Comparison of ENCODE assay signal across 1 cellular context in the genomic region with DNA sequence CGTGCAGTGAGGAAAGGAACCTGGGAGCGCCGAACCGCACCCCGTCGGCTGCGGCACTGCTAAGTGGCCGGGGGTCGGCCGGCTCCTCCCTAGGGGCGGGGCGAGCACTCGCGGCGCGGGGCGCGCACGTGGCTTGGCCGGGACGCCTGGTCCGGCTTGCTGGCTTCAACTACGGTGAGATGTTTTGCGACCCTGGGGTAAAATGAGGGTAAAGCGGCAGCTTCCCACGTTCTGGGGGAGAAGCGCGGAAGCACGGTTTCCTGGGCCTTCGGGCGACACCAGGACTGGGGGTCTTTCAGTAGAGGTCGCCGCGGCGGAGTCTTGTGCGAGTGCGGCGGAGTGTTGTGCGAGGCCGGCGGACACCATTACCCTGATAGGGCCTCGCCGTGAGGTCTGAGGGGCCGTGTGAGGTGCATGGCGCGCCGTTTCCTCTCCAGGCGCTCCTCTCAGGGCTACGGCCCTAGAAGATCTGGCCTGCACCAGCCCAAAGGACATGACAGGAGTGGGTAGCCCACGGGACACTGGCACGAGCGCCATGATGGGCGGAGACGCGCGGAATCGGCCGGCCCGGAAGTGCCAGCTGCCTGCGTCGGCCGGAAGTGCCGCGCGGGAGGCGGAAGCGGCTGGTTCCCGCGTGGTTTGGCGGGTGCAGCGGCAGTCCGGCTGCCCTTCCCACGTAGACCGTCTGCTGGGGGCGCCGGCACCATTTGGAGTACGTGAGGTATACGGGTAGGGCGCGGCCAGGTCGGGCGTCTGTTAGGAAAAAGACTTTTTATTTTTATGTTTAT.
TF ChIP-seq lines count a peak whose summit lies in the region.

A gene with protein sequence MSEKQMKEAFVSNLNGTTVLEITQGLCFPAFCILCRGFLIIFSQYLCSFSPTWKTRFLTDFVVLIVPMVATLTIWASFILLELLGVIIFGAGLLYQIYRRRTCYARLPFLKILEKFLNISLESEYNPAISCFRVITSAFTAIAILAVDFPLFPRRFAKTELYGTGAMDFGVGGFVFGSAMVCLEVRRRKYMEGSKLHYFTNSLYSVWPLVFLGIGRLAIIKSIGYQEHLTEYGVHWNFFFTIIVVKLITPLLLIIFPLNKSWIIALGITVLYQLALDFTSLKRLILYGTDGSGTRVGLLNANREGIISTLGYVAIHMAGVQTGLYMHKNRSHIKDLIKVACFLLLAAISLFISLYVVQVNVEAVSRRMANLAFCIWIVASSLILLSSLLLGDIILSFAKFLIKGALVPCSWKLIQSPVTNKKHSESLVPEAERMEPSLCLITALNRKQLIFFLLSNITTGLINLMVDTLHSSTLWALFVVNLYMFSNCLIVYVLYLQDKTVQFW (plus strand): TSS at position 107 of the 788 bp plus-strand sequence. CDS start 2,115 bp downstream, outside the sequence.

TF ChIP-seq in HepG2, 621 proteins besides CTCF, POLR2A, EP300 and RAD21 (continued from another document and continues in another):
- TF ChIP-seq RNF219 (CRISPR knock-in tag; IDR thresholded peaks at IDR 0.05) (peak; percentile 74; the same call in 1 of the 2 replicates), ZNF556 (CRISPR knock-in tag; IDR thresholded peaks at IDR 0.05; ENCODE audit: borderline replicate concordance) (peak; percentile 21; the same call in 1 of the 2 replicates), CBX1 (IDR thresholded peaks at IDR 0.05; ENCODE audit: low read depth) (peak; percentile 86), ZFP36L2 (CRISPR knock-in tag; IDR thresholded peaks at IDR 0.05) (no peak; the same call in 1 of the 2 replicates), DNMT3B (CRISPR knock-in tag; conservative IDR thresholded peaks at IDR 0.05) (no peak), ZBTB3 (CRISPR knock-in tag; IDR thresholded peaks at IDR 0.05; ENCODE audit: borderline replicate concordance, low read depth) (peak; percentile 84), PCBP2 (optimal IDR thresholded peaks at IDR 0.05; ENCODE audit: low read depth, low read length, poor library complexity, severe bottlenecking) (no peak), ZKSCAN1 (IDR thresholded peaks at IDR 0.05; ENCODE audit: low read length) (no peak), TARDBP (CRISPR knock-in tag; IDR thresholded peaks at IDR 0.05) (peak; percentile 62), RBAK (CRISPR knock-in tag; IDR thresholded peaks at IDR 0.05) (no peak), NRL (CRISPR knock-in tag; IDR thresholded peaks at IDR 0.05; ENCODE audit: borderline replicate concordance) (no peak), SMAD9 (CRISPR knock-in tag; IDR thresholded peaks at IDR 0.05) (no peak), SRY (CRISPR knock-in tag; IDR thresholded peaks at IDR 0.05) (no peak), JUND (CRISPR knock-in tag; IDR thresholded peaks at IDR 0.05) (peak; percentile 28; the same call in 1 of the 2 replicates), ZNF484 (CRISPR knock-in tag; IDR thresholded peaks at IDR 0.05; ENCODE audit: borderline replicate concordance, low read depth) (no peak), ZNF781 (CRISPR knock-in tag; IDR thresholded peaks at IDR 0.05; ENCODE audit: borderline replicate concordance, not compliant biosample characterization) (peak; percentile 45), CREM (IDR thresholded peaks at IDR 0.05) (peak; percentile 39; the same call in 1 of the 2 replicates), CREM (CRISPR knock-in tag; IDR thresholded peaks at IDR 0.05) (no peak), MTF2 (CRISPR knock-in tag; IDR thresholded peaks at IDR 0.05; ENCODE audit: borderline replicate concordance) (peak; percentile 56; the same call in 1 of the 2 replicates), ZNF672 (CRISPR knock-in tag; IDR thresholded peaks at IDR 0.05) (no peak; the same call in 1 of the 2 replicates), HNRNPH1 (optimal IDR thresholded peaks at IDR 0.05; ENCODE audit: low read depth, low read length) (no peak), STAT6 (CRISPR knock-in tag; IDR thresholded peaks at IDR 0.05; ENCODE audit: borderline replicate concordance) (no peak)
- TF ChIP-seq, protein P1, sequence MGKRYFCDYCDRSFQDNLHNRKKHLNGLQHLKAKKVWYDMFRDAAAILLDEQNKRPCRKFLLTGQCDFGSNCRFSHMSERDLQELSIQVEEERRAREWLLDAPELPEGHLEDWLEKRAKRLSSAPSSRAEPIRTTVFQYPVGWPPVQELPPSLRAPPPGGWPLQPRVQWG (CRISPR knock-in tag; IDR thresholded peaks at IDR 0.05; ENCODE audit: borderline replicate concordance, low read depth) = no peak
- TF ChIP-seq, protein P2, sequence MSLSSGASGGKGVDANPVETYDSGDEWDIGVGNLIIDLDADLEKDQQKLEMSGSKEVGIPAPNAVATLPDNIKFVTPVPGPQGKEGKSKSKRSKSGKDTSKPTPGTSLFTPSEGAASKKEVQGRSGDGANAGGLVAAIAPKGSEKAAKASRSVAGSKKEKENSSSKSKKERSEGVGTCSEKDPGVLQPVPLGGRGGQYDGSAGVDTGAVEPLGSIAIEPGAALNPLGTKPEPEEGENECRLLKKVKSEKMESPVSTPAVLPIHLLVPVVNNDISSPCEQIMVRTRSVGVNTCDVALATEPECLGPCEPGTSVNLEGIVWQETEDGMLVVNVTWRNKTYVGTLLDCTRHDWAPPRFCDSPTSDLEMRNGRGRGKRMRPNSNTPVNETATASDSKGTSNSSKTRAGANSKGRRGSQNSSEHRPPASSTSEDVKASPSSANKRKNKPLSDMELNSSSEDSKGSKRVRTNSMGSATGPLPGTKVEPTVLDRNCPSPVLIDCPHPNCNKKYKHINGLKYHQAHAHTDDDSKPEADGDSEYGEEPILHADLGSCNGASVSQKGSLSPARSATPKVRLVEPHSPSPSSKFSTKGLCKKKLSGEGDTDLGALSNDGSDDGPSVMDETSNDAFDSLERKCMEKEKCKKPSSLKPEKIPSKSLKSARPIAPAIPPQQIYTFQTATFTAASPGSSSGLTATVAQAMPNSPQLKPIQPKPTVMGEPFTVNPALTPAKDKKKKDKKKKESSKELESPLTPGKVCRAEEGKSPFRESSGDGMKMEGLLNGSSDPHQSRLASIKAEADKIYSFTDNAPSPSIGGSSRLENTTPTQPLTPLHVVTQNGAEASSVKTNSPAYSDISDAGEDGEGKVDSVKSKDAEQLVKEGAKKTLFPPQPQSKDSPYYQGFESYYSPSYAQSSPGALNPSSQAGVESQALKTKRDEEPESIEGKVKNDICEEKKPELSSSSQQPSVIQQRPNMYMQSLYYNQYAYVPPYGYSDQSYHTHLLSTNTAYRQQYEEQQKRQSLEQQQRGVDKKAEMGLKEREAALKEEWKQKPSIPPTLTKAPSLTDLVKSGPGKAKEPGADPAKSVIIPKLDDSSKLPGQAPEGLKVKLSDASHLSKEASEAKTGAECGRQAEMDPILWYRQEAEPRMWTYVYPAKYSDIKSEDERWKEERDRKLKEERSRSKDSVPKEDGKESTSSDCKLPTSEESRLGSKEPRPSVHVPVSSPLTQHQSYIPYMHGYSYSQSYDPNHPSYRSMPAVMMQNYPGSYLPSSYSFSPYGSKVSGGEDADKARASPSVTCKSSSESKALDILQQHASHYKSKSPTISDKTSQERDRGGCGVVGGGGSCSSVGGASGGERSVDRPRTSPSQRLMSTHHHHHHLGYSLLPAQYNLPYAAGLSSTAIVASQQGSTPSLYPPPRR (CRISPR knock-in tag; IDR thresholded peaks at IDR 0.05; ENCODE audit: borderline replicate concordance) = 0 out of 2 replicates have a peak, but pooled peaks have one; percentile 32
- TF ChIP-seq, protein P3, sequence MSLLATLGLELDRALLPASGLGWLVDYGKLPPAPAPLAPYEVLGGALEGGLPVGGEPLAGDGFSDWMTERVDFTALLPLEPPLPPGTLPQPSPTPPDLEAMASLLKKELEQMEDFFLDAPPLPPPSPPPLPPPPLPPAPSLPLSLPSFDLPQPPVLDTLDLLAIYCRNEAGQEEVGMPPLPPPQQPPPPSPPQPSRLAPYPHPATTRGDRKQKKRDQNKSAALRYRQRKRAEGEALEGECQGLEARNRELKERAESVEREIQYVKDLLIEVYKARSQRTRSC (CRISPR knock-in tag; IDR thresholded peaks at IDR 0.05; ENCODE audit: low read depth) = peak; percentile 2; the same call in 1 of the 2 replicates
- TF ChIP-seq, protein P4, sequence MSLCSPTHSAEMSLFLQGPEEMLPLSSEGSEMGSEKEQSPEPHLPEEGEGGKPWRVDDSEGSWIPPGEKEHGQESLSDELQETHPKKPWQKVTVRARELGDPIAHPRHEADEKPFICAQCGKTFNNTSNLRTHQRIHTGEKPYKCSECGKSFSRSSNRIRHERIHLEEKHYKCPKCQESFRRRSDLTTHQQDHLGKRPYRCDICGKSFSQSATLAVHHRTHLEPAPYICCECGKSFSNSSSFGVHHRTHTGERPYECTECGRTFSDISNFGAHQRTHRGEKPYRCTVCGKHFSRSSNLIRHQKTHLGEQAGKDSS (CRISPR knock-in tag; IDR thresholded peaks at IDR 0.05; ENCODE audit: borderline replicate concordance, low read depth) = no peak; the same call in 1 of the 2 replicates
- TF ChIP-seq, protein P5, sequence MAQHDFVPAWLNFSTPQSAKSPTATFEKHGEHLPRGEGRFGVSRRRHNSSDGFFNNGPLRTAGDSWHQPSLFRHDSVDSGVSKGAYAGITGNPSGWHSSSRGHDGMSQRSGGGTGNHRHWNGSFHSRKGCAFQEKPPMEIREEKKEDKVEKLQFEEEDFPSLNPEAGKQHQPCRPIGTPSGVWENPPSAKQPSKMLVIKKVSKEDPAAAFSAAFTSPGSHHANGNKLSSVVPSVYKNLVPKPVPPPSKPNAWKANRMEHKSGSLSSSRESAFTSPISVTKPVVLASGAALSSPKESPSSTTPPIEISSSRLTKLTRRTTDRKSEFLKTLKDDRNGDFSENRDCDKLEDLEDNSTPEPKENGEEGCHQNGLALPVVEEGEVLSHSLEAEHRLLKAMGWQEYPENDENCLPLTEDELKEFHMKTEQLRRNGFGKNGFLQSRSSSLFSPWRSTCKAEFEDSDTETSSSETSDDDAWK (CRISPR knock-in tag; IDR thresholded peaks at IDR 0.05) = no peak
- TF ChIP-seq, protein P6, sequence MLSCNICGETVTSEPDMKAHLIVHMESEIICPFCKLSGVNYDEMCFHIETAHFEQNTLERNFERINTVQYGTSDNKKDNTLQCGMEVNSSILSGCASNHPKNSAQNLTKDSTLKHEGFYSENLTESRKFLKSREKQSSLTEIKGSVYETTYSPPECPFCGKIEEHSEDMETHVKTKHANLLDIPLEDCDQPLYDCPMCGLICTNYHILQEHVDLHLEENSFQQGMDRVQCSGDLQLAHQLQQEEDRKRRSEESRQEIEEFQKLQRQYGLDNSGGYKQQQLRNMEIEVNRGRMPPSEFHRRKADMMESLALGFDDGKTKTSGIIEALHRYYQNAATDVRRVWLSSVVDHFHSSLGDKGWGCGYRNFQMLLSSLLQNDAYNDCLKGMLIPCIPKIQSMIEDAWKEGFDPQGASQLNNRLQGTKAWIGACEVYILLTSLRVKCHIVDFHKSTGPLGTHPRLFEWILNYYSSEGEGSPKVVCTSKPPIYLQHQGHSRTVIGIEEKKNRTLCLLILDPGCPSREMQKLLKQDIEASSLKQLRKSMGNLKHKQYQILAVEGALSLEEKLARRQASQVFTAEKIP (CRISPR knock-in tag; IDR thresholded peaks at IDR 0.05; ENCODE audit: borderline replicate concordance) = no peak
- TF ChIP-seq, protein P7, sequence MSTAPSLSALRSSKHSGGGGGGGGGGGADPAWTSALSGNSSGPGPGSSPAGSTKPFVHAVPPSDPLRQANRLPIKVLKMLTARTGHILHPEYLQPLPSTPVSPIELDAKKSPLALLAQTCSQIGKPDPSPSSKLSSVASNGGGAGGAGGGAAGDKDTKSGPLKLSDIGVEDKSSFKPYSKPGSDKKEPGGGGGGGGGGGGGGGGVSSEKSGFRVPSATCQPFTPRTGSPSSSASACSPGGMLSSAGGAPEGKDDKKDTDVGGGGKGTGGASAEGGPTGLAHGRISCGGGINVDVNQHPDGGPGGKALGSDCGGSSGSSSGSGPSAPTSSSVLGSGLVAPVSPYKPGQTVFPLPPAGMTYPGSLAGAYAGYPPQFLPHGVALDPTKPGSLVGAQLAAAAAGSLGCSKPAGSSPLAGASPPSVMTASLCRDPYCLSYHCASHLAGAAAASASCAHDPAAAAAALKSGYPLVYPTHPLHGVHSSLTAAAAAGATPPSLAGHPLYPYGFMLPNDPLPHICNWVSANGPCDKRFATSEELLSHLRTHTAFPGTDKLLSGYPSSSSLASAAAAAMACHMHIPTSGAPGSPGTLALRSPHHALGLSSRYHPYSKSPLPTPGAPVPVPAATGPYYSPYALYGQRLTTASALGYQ (CRISPR knock-in tag; IDR thresholded peaks at IDR 0.05) = peak; percentile 54; the same call in 1 of the 2 replicates
